In the genomic region with DNA sequence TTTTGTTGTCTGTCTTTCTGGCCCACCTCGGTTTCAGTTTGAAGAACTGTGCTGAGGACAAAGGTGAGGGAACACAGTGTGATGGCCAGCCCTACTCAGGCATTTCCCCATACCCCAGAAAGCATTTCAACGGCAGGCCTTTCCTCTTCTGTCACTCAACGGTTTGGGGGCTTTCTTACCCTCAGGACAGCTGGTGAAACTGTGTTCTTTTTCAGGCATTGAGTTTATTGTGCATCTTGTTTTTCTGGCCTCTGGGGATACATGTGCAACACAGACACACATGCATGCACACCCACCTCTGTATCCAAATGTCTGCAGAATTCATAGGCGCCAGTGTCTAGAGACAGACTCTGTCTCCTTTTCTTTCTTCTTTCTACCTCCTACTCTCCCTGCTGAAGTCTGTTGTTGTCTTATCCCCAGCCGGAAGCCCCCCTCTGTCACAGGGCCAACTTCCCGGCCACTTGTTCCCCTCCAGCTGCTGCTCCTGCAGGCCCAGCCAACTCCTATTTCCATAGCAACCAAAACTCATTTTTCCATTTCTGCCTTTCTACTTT, we compare ENCODE assay signal across 8 cellular contexts. TPM values are rescaled to one million over a fixed set of nuclear protein-coding genes. Genes with fewer than 3 reads are reported as not detected.
DNase-seq lines count a peak whose midpoint lies in the region; ATAC-seq and TF ChIP-seq lines count a peak whose summit lies in the region.

No MANE protein-coding gene starts in this region.

- no peaks in the 10 kb centered on the region for H3K9me2 ChIP-seq in GM23338 (ENCODE audit: insufficient read depth)
- no peaks in the 10 kb centered on the region for H3K9me2 ChIP-seq in hepatocyte (replicated peaks; ENCODE audit: insufficient read depth)

- H3K27me3 ChIP-seq in GM23338 (ENCODE audit: insufficient read depth) (no peaks in the 10 kb centered on the region), hepatocyte (no peaks in the 10 kb centered on the region), thymus (ENCODE audit: control insufficient read depth, insufficient read depth) (no peaks in the 10 kb centered on the region)

- H3K4me2 ChIP-seq in GM23338 (no peak overlapping the region), hepatocyte (peak overlapping the region; percentile 58)

- peaks cover 19% of the 10 kb centered on the region for H3K4me1 Mint-ChIP-seq in GM23338

- H2AFZ ChIP-seq in GM23338 (no peak overlapping the region), hepatocyte (no peak overlapping the region)

- no peak overlapping the region for H3K27ac Mint-ChIP-seq in GM23338

- no peaks in the 10 kb centered on the region for H3F3A ChIP-seq in GM23338 (replicated peaks; ENCODE audit: low read depth)

- 55% methylated on average over 6 of the region's 6 CpGs for WGBS in hepatocyte (ENCODE audit: low lambda C conversion rate, missing lambda C conversion rate)
- 5% methylated on average over 6 of the region's 6 CpGs for WGBS in thymus

- H3K27me3 Mint-ChIP-seq in GM23338 (ENCODE audit: insufficient read depth, low read depth, poor library complexity), result peaks cover 3% of the 10 kb centered on the region

- H4K20me1 ChIP-seq in GM23338 (replicated peaks; ENCODE audit: insufficient read depth), result no peaks in the 10 kb centered on the region; the same call in 1 of the 2 replicates
- no peaks in the 10 kb centered on the region for H4K20me1 ChIP-seq in hepatocyte (ENCODE audit: insufficient read depth, poor library complexity, severe bottlenecking)

- DNase-seq in DMS79 treated with DMSO at 0.1 percent for 48 hours (lab: John Stamatoyannopoulos, UW) (peak; percentile 64), GM23338 (ENCODE audit: low spot score) (no peak), NCI-H524 (lab: John Stamatoyannopoulos, UW) (peak; percentile 42 to 82), hepatocyte (ENCODE audit: low spot score) (no peak), dedifferentiated amniotic fluid mesenchymal stem cell (ENCODE audit: extremely low spot score) (no peak)
- DNase-seq in activated CD4-positive, CD25-positive, alpha-beta regulatory T cell treated with anti-CD3 and anti-CD28 coated beads, Interleukin-2, amount 50 U/mL, for 72 hours, result no peak

- TF ChIP-seq CTCF in GM23338 (conservative IDR thresholded peaks at IDR 0.05; ENCODE audit: low read depth in 2 of 2) (no peak), hepatocyte (IDR thresholded peaks at IDR 0.05; ENCODE audit: poor library complexity) (no peak)

- peaks cover 58% of the 10 kb centered on the region for H3K79me2 ChIP-seq in GM23338 (replicated peaks; ENCODE audit: insufficient read depth)
- peaks cover 73% of the 10 kb centered on the region for H3K79me2 ChIP-seq in hepatocyte

- H3K4me3 ChIP-seq in GM23338 (no peak overlapping the region), hepatocyte (no peak overlapping the region), thymus (ENCODE audit: low read length) (peak overlapping the region; percentile 43)

- peak; percentile 45; the same call in 2 of the 3 replicates for ATAC-seq in GM23338
- no peak for ATAC-seq in GM18520 (IDR thresholded peaks at IDR 0.05; ENCODE audit: unreplicated experiment)

- no peaks in the 10 kb centered on the region for H3K9me3 ChIP-seq in hepatocyte (ENCODE audit: low read depth)
- H3K9me3 ChIP-seq in thymus (ENCODE audit: control insufficient read depth), result no peaks in the 10 kb centered on the region

- H3K36me3 Mint-ChIP-seq in GM23338 (ENCODE audit: low read depth), result peaks cover 47% of the 10 kb centered on the region

- H3K36me3 ChIP-seq in GM23338 (ENCODE audit: insufficient read depth) (peaks cover 20% of the 10 kb centered on the region; the same call in 1 of the 2 replicates), hepatocyte (replicated peaks; ENCODE audit: insufficient read depth, low read depth) (no peaks in the 10 kb centered on the region), thymus (ENCODE audit: control insufficient read depth, insufficient read depth) (no peaks in the 10 kb centered on the region)

- peaks cover 34% of the 10 kb centered on the region for H3K9me3 Mint-ChIP-seq in GM23338

- H3K27ac ChIP-seq in GM23338 (ENCODE audit: low read depth) (0 out of 2 replicates have a peak overlapping the region, but pooled peaks have one; percentile 55), hepatocyte (peak overlapping the region; percentile 84), thymus (ENCODE audit: low read depth) (peak overlapping the region; percentile 76)

- peaks cover 13% of the 10 kb centered on the region for H3K4me1 ChIP-seq in GM23338 (ENCODE audit: insufficient read depth)
- peaks cover 6% of the 10 kb centered on the region for H3K4me1 ChIP-seq in hepatocyte (ENCODE audit: insufficient read depth)
- peaks cover 18% of the 10 kb centered on the region for H3K4me1 ChIP-seq in thymus (ENCODE audit: control insufficient read depth, insufficient read depth, low read length)

- no peak overlapping the region; the same call in 2 of the 3 replicates for H3K4me3 Mint-ChIP-seq in GM23338

TF ChIP-seq in GM23338, 12 proteins besides CTCF, POLR2A, EP300 and RAD21:
- TF ChIP-seq POLR2AphosphoS5 (IDR thresholded peaks at IDR 0.05; ENCODE audit: low read depth), result no peak
- TF ChIP-seq ZNF114 (CRISPR knock-in tag; IDR thresholded peaks at IDR 0.05), result no peak
- no peak for TF ChIP-seq NANOG (IDR thresholded peaks at IDR 0.05; ENCODE audit: borderline replicate concordance)
TF ChIP-seq in GM23338: peak in this region for 0.

RNA-seq across cellular contexts. Expression of a gene that starts 17.0 kb away (rescaled TPM):
- 18.8 and 21.9 TPM in 2 replicates for total RNA-seq in GM23338 (2014; rRNA removed; shearing (Covaris generic))
- polyA plus RNA-seq in GM23338 (2016; fragmentation: Nextera tagmentation; extraction: Ambion mirVana), result 32.4 and 46.6 TPM in 2 replicates
- 68.2 and 89.4 TPM in 2 replicates for total RNA-seq in hepatocyte
- 54.9 and 72.6 TPM in 2 replicates for polyA plus RNA-seq in hepatocyte
- polyA plus RNA-seq in thymus, result 15.3 TPM

RNA-seq across cellular contexts. Expression of a gene that starts 19.1 kb away (rescaled TPM):
- 4.2 and 4.5 TPM in 2 replicates for total RNA-seq in GM23338 (2014; rRNA removed; shearing (Covaris generic))
- polyA plus RNA-seq in GM23338 (2016; fragmentation: Nextera tagmentation; extraction: Ambion mirVana) (1.5 and 1.7 TPM in 2 replicates), hepatocyte (0.81 and 1.4 TPM in 2 replicates), thymus (0.84 TPM)
- 0.64 and 2.3 TPM in 2 replicates for total RNA-seq in hepatocyte

Comparison
In these comparisons a context has a peak if more than half of its experiments do, and no peak if none do; other contexts are left out.
1. DNase-seq: peak in DMS79 treated with DMSO at 0.1 percent for 48 hours (single experiment) and NCI-H524 (2 of 2); none in GM23338 (single experiment), hepatocyte (single experiment), activated CD4-positive, CD25-positive, alpha-beta regulatory T cell treated with anti-CD3 and anti-CD28 coated beads, Interleukin-2, amount 50 U/mL, for 72 hours (single experiment) and dedifferentiated amniotic fluid mesenchymal stem cell (single experiment).
2. Peak in every context shown above with its lines, with median percentiles within 50 percentile points of each other: H3K27ac ChIP-seq.